Comparison of ENCODE assay signal across 16 cellular contexts in genomic region chr6:39520943-39521342, GRCh38.
DNase-seq lines count a peak whose midpoint lies in the region; ATAC-seq and TF ChIP-seq lines count a peak whose summit lies in the region.
"Had no signal": no experiment of that assay in that cellular context is flagged by ENCODE, and none has a peak within 500 bp of the region (broad histone marks: within the 10 kb centered on the region; RNA-seq: fewer than 3 reads in every experiment).

No MANE protein-coding gene starts in this region.

- H3K9me3 ChIP-seq in right atrium auricular region: no peaks in the 10 kb centered on the region
- no peaks in the 10 kb centered on the region for H3K9me3 ChIP-seq in lower lobe of right lung
- H3K9me3 ChIP-seq: A549, BLaER1, HAP-1 had no signal

- H3K4me1 ChIP-seq in right atrium auricular region: no peaks in the 10 kb centered on the region
- peaks cover 26% of the 10 kb centered on the region for H3K4me1 ChIP-seq in lower lobe of right lung
- H3K4me1 ChIP-seq: A549, BLaER1, HAP-1 had no signal

- H3K36me3 ChIP-seq in right atrium auricular region: no peaks in the 10 kb centered on the region
- no peaks in the 10 kb centered on the region for H3K36me3 ChIP-seq in lower lobe of right lung
- H3K36me3 ChIP-seq: BLaER1, HAP-1 had no signal

- H3K4me3 ChIP-seq in right atrium auricular region (no peak overlapping the region), lower lobe of right lung (no peak overlapping the region)
- H3K4me3 ChIP-seq: A549, BLaER1, GM23248, HAP-1 had no signal

- no peak for DNase-seq in Right ventricle myocardium superior
- DNase-seq in right atrium auricular region (ENCODE audit: low spot score): no peak
- DNase-seq in lower lobe of right lung: no peak
- peak; percentile 10 for DNase-seq in superior temporal gyrus (ENCODE audit: extremely low spot score)
- no peak for DNase-seq in activated T-cell treated with anti-CD3 and anti-CD28 coated beads, Interleukin-2, amount 50 U/mL, for 48 hours
- DNase-seq in NCI-H2107 (lab: John Stamatoyannopoulos, UW): no peak
- DNase-seq in HT-29 (ENCODE audit: low spot score): no peak
- DNase-seq: CD4-positive, alpha-beta memory T cell; DMS153; DMS79; GDM1 had no signal

- H3K27ac ChIP-seq in right atrium auricular region: no peak overlapping the region
- peak overlapping the region; percentile 33 for H3K27ac ChIP-seq in lower lobe of right lung
- H3K27ac ChIP-seq: 22Rv1, A549, BLaER1, GM23248 had no signal

- TF ChIP-seq CTCF in right atrium auricular region (IDR thresholded peaks at IDR 0.05) (no peak), lower lobe of right lung (IDR thresholded peaks at IDR 0.05) (no peak)

- intact Hi-C loops in Right ventricle myocardium superior (cut with DNase I): no loop called here
- intact Hi-C loops in lower lobe of right lung (cut with DNase I): no loop called here

- H3K27me3 ChIP-seq in right atrium auricular region (no peaks in the 10 kb centered on the region), lower lobe of right lung (ENCODE audit: low read depth) (no peaks in the 10 kb centered on the region)
- H3K27me3 ChIP-seq: BLaER1 had no signal

- ATAC-seq in Right ventricle myocardium superior (ENCODE audit: poor library complexity) (peak; percentile 12), lower lobe of right lung (no peak)
- ATAC-seq: A549 had no signal
